1 cellular context compared by ENCODE assay signal in the genomic region with DNA sequence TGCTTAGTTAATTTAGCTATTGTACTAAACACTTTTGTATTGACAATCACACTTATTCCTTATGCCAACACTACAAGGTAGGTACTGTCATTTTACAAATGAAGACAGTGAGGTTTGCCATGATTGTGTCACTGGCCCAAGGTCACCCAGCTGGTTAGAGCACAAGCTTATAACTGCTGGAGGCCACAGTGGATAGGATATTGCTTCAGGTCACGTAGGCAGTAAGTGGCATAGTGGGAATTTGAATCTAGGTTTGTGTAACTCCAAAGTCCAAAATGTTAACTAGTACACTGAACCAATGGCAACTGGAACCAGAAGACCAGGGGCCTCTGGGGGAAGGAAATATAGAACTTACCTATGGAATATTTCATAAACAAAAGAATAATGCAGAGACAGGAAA.
TF ChIP-seq lines count a peak whose summit lies in the region.

No MANE protein-coding gene starts in this region.

TF ChIP-seq in HepG2, 621 proteins besides CTCF, POLR2A, EP300 and RAD21 (continued from another document and continues in another):
- TF ChIP-seq, protein P1, sequence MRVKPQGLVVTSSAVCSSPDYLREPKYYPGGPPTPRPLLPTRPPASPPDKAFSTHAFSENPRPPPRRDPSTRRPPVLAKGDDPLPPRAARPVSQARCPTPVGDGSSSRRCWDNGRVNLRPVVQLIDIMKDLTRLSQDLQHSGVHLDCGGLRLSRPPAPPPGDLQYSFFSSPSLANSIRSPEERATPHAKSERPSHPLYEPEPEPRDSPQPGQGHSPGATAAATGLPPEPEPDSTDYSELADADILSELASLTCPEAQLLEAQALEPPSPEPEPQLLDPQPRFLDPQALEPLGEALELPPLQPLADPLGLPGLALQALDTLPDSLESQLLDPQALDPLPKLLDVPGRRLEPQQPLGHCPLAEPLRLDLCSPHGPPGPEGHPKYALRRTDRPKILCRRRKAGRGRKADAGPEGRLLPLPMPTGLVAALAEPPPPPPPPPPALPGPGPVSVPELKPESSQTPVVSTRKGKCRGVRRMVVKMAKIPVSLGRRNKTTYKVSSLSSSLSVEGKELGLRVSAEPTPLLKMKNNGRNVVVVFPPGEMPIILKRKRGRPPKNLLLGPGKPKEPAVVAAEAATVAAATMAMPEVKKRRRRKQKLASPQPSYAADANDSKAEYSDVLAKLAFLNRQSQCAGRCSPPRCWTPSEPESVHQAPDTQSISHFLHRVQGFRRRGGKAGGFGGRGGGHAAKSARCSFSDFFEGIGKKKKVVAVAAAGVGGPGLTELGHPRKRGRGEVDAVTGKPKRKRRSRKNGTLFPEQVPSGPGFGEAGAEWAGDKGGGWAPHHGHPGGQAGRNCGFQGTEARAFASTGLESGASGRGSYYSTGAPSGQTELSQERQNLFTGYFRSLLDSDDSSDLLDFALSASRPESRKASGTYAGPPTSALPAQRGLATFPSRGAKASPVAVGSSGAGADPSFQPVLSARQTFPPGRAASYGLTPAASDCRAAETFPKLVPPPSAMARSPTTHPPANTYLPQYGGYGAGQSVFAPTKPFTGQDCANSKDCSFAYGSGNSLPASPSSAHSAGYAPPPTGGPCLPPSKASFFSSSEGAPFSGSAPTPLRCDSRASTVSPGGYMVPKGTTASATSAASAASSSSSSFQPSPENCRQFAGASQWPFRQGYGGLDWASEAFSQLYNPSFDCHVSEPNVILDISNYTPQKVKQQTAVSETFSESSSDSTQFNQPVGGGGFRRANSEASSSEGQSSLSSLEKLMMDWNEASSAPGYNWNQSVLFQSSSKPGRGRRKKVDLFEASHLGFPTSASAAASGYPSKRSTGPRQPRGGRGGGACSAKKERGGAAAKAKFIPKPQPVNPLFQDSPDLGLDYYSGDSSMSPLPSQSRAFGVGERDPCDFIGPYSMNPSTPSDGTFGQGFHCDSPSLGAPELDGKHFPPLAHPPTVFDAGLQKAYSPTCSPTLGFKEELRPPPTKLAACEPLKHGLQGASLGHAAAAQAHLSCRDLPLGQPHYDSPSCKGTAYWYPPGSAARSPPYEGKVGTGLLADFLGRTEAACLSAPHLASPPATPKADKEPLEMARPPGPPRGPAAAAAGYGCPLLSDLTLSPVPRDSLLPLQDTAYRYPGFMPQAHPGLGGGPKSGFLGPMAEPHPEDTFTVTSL (CRISPR knock-in tag; IDR thresholded peaks at IDR 0.05; ENCODE audit: borderline replicate concordance): peak; percentile 60; the same call in 1 of the 2 replicates
- TF ChIP-seq, protein P2, sequence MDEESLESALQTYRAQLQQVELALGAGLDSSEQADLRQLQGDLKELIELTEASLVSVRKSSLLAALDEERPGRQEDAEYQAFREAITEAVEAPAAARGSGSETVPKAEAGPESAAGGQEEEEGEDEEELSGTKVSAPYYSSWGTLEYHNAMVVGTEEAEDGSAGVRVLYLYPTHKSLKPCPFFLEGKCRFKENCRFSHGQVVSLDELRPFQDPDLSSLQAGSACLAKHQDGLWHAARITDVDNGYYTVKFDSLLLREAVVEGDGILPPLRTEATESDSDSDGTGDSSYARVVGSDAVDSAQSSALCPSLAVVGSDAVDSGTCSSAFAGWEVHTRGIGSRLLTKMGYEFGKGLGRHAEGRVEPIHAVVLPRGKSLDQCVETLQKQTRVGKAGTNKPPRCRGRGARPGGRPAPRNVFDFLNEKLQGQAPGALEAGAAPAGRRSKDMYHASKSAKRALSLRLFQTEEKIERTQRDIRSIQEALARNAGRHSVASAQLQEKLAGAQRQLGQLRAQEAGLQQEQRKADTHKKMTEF (CRISPR knock-in tag; IDR thresholded peaks at IDR 0.05): peak; percentile 54; the same call in 1 of the 2 replicates
- peak; percentile 50 for TF ChIP-seq SAP130 (CRISPR knock-in tag; IDR thresholded peaks at IDR 0.05; ENCODE audit: low read depth)
- TF ChIP-seq, protein P3, sequence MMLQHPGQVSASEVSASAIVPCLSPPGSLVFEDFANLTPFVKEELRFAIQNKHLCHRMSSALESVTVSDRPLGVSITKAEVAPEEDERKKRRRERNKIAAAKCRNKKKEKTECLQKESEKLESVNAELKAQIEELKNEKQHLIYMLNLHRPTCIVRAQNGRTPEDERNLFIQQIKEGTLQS (CRISPR knock-in tag; IDR thresholded peaks at IDR 0.05): no peak
- no peak for TF ChIP-seq ZNF577 (CRISPR knock-in tag; IDR thresholded peaks at IDR 0.05; ENCODE audit: borderline replicate concordance, low read depth)
- no peak for TF ChIP-seq ZNF850 (CRISPR knock-in tag; conservative IDR thresholded peaks at IDR 0.05)
- 0 out of 2 replicates have a peak, but pooled peaks have one; percentile 21 for TF ChIP-seq ZNF501 (CRISPR knock-in tag; IDR thresholded peaks at IDR 0.05)
- 0 out of 2 replicates have a peak, but pooled peaks have one; percentile 29 for TF ChIP-seq GATAD1 (CRISPR knock-in tag; IDR thresholded peaks at IDR 0.05)
- TF ChIP-seq NFYB (CRISPR knock-in tag; IDR thresholded peaks at IDR 0.05): 0 out of 2 replicates have a peak, but pooled peaks have one; percentile 9
- TF ChIP-seq ZNF614 (CRISPR knock-in tag; IDR thresholded peaks at IDR 0.05; ENCODE audit: borderline replicate concordance): 0 out of 2 replicates have a peak, but pooled peaks have one; percentile 54
- TF ChIP-seq, protein P4, sequence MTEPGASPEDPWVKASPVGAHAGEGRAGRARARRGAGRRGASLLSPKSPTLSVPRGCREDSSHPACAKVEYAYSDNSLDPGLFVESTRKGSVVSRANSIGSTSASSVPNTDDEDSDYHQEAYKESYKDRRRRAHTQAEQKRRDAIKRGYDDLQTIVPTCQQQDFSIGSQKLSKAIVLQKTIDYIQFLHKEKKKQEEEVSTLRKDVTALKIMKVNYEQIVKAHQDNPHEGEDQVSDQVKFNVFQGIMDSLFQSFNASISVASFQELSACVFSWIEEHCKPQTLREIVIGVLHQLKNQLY (CRISPR knock-in tag; IDR thresholded peaks at IDR 0.05): peak; percentile 75
- TF ChIP-seq, protein P5, sequence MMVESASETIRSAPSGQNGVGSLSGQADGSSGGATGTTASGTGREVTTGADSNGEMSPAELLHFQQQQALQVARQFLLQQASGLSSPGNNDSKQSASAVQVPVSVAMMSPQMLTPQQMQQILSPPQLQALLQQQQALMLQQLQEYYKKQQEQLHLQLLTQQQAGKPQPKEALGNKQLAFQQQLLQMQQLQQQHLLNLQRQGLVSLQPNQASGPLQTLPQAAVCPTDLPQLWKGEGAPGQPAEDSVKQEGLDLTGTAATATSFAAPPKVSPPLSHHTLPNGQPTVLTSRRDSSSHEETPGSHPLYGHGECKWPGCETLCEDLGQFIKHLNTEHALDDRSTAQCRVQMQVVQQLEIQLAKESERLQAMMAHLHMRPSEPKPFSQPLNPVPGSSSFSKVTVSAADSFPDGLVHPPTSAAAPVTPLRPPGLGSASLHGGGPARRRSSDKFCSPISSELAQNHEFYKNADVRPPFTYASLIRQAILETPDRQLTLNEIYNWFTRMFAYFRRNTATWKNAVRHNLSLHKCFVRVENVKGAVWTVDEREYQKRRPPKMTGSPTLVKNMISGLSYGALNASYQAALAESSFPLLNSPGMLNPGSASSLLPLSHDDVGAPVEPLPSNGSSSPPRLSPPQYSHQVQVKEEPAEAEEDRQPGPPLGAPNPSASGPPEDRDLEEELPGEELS (CRISPR knock-in tag; IDR thresholded peaks at IDR 0.05): peak; percentile 26; the same call in 1 of the 2 replicates
- TF ChIP-seq ZSCAN29 (CRISPR knock-in tag; conservative IDR thresholded peaks at IDR 0.05): no peak
- TF ChIP-seq, protein P6, sequence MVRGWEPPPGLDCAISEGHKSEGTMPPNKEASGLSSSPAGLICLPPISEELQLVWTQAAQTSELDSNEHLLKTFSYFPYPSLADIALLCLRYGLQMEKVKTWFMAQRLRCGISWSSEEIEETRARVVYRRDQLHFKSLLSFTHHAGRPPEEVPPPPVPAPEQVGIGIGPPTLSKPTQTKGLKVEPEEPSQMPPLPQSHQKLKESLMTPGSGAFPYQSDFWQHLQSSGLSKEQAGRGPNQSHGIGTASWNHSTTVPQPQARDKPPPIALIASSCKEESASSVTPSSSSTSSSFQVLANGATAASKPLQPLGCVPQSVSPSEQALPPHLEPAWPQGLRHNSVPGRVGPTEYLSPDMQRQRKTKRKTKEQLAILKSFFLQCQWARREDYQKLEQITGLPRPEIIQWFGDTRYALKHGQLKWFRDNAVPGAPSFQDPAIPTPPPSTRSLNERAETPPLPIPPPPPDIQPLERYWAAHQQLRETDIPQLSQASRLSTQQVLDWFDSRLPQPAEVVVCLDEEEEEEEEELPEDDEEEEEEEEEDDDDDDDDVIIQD (CRISPR knock-in tag; IDR thresholded peaks at IDR 0.05; ENCODE audit: low read depth): peak; percentile 91
- TF ChIP-seq ESRRA (CRISPR knock-in tag; IDR thresholded peaks at IDR 0.05; ENCODE audit: low read depth): peak; percentile 60; the same call in 1 of the 2 replicates
- TF ChIP-seq TRIM24 (CRISPR knock-in tag; IDR thresholded peaks at IDR 0.05): 0 out of 2 replicates have a peak, but pooled peaks have one; percentile 43
- 0 out of 2 replicates have a peak, but pooled peaks have one; percentile 33 for TF ChIP-seq ZNF607 (CRISPR knock-in tag; IDR thresholded peaks at IDR 0.05; ENCODE audit: borderline replicate concordance)
- peak; percentile 70 for TF ChIP-seq SALL1 (CRISPR knock-in tag; IDR thresholded peaks at IDR 0.05)
- peak; percentile 28; the same call in 1 of the 2 replicates for TF ChIP-seq GABPB1 (CRISPR knock-in tag; IDR thresholded peaks at IDR 0.05)
- TF ChIP-seq, protein P7, sequence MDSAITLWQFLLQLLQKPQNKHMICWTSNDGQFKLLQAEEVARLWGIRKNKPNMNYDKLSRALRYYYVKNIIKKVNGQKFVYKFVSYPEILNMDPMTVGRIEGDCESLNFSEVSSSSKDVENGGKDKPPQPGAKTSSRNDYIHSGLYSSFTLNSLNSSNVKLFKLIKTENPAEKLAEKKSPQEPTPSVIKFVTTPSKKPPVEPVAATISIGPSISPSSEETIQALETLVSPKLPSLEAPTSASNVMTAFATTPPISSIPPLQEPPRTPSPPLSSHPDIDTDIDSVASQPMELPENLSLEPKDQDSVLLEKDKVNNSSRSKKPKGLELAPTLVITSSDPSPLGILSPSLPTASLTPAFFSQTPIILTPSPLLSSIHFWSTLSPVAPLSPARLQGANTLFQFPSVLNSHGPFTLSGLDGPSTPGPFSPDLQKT (CRISPR knock-in tag; IDR thresholded peaks at IDR 0.05; ENCODE audit: borderline replicate concordance): no peak
- TF ChIP-seq, protein P8, sequence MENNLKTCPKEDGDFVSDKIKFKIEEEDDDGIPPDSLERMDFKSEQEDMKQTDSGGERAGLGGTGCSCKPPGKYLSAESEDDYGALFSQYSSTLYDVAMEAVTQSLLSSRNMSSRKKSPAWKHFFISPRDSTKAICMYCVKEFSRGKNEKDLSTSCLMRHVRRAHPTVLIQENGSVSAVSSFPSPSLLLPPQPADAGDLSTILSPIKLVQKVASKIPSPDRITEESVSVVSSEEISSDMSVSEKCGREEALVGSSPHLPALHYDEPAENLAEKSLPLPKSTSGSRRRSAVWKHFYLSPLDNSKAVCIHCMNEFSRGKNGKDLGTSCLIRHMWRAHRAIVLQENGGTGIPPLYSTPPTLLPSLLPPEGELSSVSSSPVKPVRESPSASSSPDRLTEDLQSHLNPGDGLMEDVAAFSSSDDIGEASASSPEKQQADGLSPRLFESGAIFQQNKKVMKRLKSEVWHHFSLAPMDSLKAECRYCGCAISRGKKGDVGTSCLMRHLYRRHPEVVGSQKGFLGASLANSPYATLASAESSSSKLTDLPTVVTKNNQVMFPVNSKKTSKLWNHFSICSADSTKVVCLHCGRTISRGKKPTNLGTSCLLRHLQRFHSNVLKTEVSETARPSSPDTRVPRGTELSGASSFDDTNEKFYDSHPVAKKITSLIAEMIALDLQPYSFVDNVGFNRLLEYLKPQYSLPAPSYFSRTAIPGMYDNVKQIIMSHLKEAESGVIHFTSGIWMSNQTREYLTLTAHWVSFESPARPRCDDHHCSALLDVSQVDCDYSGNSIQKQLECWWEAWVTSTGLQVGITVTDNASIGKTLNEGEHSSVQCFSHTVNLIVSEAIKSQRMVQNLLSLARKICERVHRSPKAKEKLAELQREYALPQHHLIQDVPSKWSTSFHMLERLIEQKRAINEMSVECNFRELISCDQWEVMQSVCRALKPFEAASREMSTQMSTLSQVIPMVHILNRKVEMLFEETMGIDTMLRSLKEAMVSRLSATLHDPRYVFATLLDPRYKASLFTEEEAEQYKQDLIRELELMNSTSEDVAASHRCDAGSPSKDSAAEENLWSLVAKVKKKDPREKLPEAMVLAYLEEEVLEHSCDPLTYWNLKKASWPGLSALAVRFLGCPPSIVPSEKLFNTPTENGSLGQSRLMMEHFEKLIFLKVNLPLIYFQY (CRISPR knock-in tag; IDR thresholded peaks at IDR 0.05; ENCODE audit: borderline replicate concordance): no peak
- TF ChIP-seq MIXL1 (CRISPR knock-in tag; IDR thresholded peaks at IDR 0.05): peak; percentile 76
- no peak for TF ChIP-seq RBFOX2 (IDR thresholded peaks at IDR 0.05; ENCODE audit: low read depth, low read length)
- 0 out of 2 replicates have a peak, but pooled peaks have one; percentile 33 for TF ChIP-seq SETDB1 (CRISPR knock-in tag; IDR thresholded peaks at IDR 0.05; ENCODE audit: borderline replicate concordance)
- TF ChIP-seq MED1 (CRISPR knock-in tag; IDR thresholded peaks at IDR 0.05): peak; percentile 49; the same call in 1 of the 2 replicates
- no peak for TF ChIP-seq HNF4G (IDR thresholded peaks at IDR 0.05; ENCODE audit: borderline replicate concordance, low read depth, low read length)
- TF ChIP-seq HNF4G (CRISPR knock-in tag; IDR thresholded peaks at IDR 0.05; ENCODE audit: borderline replicate concordance, low read depth): peak; percentile 24; the same call in 1 of the 2 replicates
- TF ChIP-seq, protein P9, sequence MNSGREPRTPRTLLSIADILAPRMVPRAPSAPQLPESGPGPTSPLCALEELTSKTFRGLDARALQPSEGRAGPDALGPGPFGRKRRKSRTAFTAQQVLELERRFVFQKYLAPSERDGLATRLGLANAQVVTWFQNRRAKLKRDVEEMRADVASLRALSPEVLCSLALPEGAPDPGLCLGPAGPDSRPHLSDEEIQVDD (CRISPR knock-in tag; IDR thresholded peaks at IDR 0.05; ENCODE audit: borderline replicate concordance): no peak
- peak; percentile 44; the same call in 1 of the 2 replicates for TF ChIP-seq SOX5 (CRISPR knock-in tag; IDR thresholded peaks at IDR 0.05; ENCODE audit: borderline replicate concordance)
- TF ChIP-seq MXI1 (IDR thresholded peaks at IDR 0.05; ENCODE audit: borderline replicate concordance, low read depth, low read length): no peak
- TF ChIP-seq ZNF563 (CRISPR knock-in tag; IDR thresholded peaks at IDR 0.05): no peak
- TF ChIP-seq GATAD2A (CRISPR knock-in tag; IDR thresholded peaks at IDR 0.05): peak; percentile 50; the same call in 1 of the 2 replicates
- TF ChIP-seq, protein P10, sequence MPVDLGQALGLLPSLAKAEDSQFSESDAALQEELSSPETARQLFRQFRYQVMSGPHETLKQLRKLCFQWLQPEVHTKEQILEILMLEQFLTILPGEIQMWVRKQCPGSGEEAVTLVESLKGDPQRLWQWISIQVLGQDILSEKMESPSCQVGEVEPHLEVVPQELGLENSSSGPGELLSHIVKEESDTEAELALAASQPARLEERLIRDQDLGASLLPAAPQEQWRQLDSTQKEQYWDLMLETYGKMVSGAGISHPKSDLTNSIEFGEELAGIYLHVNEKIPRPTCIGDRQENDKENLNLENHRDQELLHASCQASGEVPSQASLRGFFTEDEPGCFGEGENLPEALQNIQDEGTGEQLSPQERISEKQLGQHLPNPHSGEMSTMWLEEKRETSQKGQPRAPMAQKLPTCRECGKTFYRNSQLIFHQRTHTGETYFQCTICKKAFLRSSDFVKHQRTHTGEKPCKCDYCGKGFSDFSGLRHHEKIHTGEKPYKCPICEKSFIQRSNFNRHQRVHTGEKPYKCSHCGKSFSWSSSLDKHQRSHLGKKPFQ (CRISPR knock-in tag; IDR thresholded peaks at IDR 0.05; ENCODE audit: insufficient replicate concordance): no peak
- TF ChIP-seq ZFX (CRISPR knock-in tag; IDR thresholded peaks at IDR 0.05; ENCODE audit: low read depth): no peak
- 0 out of 2 replicates have a peak, but pooled peaks have one; percentile 30 for TF ChIP-seq SPEN (CRISPR knock-in tag; IDR thresholded peaks at IDR 0.05; ENCODE audit: low read depth)
- TF ChIP-seq SOX13 (IDR thresholded peaks at IDR 0.05): 0 out of 2 replicates have a peak, but pooled peaks have one; percentile 27
- TF ChIP-seq SOX13 (CRISPR knock-in tag; conservative IDR thresholded peaks at IDR 0.05 in 1 of 2, IDR thresholded peaks at IDR 0.05 in 1 of 2): peak in 1 of 2 experiments; percentile 40; a peak in 1 of 4 replicates
- TF ChIP-seq ATAD3A (CRISPR knock-in tag; IDR thresholded peaks at IDR 0.05): no peak
